11 cellular contexts compared by ENCODE assay signal in the genomic region with DNA sequence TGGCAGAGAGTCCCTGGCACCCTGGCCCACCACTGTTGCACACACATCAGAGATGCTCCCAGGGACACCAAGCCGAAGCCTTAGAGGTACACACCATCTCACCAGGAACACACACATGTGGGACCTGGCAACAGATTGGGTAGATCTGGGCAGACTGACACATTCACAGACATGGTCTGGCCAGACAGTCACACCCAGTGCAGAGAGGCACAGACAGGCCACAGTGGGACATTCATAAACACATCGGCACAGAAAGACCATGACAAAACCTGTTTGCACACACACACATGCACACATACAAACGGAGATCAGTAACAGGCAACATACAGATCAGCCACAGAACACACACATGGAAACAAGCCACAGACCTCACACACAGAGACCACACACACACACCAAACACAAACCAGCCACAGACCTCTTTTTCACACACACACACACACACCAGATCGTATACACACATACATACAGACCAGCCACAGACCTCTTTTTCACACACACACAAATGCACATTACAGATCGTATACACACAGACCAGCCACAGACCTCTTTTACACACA. TPM values are rescaled to one million over a fixed set of nuclear protein-coding genes. Genes with fewer than 3 reads are reported as not detected.
DNase-seq lines count a peak whose midpoint lies in the region; ATAC-seq, FAIRE-seq and TF ChIP-seq lines count a peak whose summit lies in the region.
"Had no signal": no experiment of that assay in that cellular context is flagged by ENCODE, and none has a peak within 500 bp of the region (broad histone marks: within the 10 kb centered on the region; RNA-seq: fewer than 3 reads in every experiment).

No MANE protein-coding gene starts in this region.

- no peaks in the 10 kb centered on the region for H3K79me2 ChIP-seq in smooth muscle cell (ENCODE audit: low read depth)

- FAIRE-seq in GM12892 (lab: Jason Lieb, UNC), result no peak

- no peak overlapping the region for H3K4me3 Mint-ChIP-seq in activated T-helper 1 cell treated with anti-CD3 and anti-CD28 coated beads, Interleukin-12 subunit alpha, Interleukin-12 subunit beta, Interleukin-2, Interleukin-4 antibody, amounts not matched to agents 30 ng/mL and 10 ng/mL and 1 ng/mL, durations not matched to agents 14 hours and 24 hours and 36 hours

- no peaks in the 10 kb centered on the region for H3K27me3 Mint-ChIP-seq in activated T-helper 1 cell treated with anti-CD3 and anti-CD28 coated beads, Interleukin-12 subunit alpha, Interleukin-12 subunit beta, Interleukin-2, Interleukin-4 antibody, amounts not matched to agents 30 ng/mL and 10 ng/mL and 1 ng/mL, durations not matched to agents 14 hours and 24 hours and 36 hours (ENCODE audit: insufficient read depth)

- WGBS in esophagus squamous epithelium, 2 donors, result 36 to 49% methylated on average over 5 of the region's 5 CpGs
- WGBS in smooth muscle cell (ENCODE audit: low lambda C conversion rate), result 37% methylated on average over 5 of the region's 5 CpGs

- peaks cover 44% of the 10 kb centered on the region for H3F3A ChIP-seq in smooth muscle cell (ENCODE audit: low read depth)

- H3K36me3 ChIP-seq in RWPE2 (ENCODE audit: low read depth) (no peaks in the 10 kb centered on the region), esophagus squamous epithelium (no peaks in the 10 kb centered on the region), smooth muscle cell (ENCODE audit: low read depth) (no peaks in the 10 kb centered on the region)
- H3K36me3 ChIP-seq: SJCRH30 had no signal

- no peaks in the 10 kb centered on the region for H4K20me1 ChIP-seq in smooth muscle cell (ENCODE audit: low read depth)

- peak; percentile 63 for DNase-seq in GM12865 (ENCODE audit: low read depth)
- DNase-seq in RWPE2 (ENCODE audit: low spot score), result no peak
- DNase-seq in esophagus squamous epithelium (lab: John Stamatoyannopoulos, UW), result no peak
- DNase-seq in smooth muscle cell (lab: John Stamatoyannopoulos, UW; ENCODE audit: unreplicated experiment), result no peak
- no peak for DNase-seq in NCI-H2171 treated with DMSO at 0.1 percent for 48 hours (lab: John Stamatoyannopoulos, UW)
- no peak for DNase-seq in GM12892 (ENCODE audit: insufficient read length)
- no peak for DNase-seq in NCI-H1436 treated with DMSO at 0.1 percent for 48 hours (lab: John Stamatoyannopoulos, UW)
- no peak for DNase-seq in activated T-helper 1 cell treated with anti-CD3 and anti-CD28 coated beads, Interleukin-12 subunit alpha, Interleukin-12 subunit beta, Interleukin-2, Interleukin-4 antibody, amounts not matched to agents 30 ng/mL and 10 ng/mL and 1 ng/mL, durations not matched to agents 14 hours and 24 hours and 36 hours (ENCODE audit: low spot score)

- H3K4me1 ChIP-seq in RWPE2 (ENCODE audit: insufficient read depth, poor library complexity, severe bottlenecking) (peaks cover 52% of the 10 kb centered on the region), esophagus squamous epithelium (peaks cover 74 to 89% (median 79%) of the 10 kb centered on the region in 3 donors), smooth muscle cell (ENCODE audit: low read depth) (peaks cover 29% of the 10 kb centered on the region)

- H3K9me3 Mint-ChIP-seq in activated T-helper 1 cell treated with anti-CD3 and anti-CD28 coated beads, Interleukin-12 subunit alpha, Interleukin-12 subunit beta, Interleukin-2, Interleukin-4 antibody, amounts not matched to agents 30 ng/mL and 10 ng/mL and 1 ng/mL, durations not matched to agents 14 hours and 24 hours and 36 hours, result no peaks in the 10 kb centered on the region

- H3K27ac Mint-ChIP-seq in activated T-helper 1 cell treated with anti-CD3 and anti-CD28 coated beads, Interleukin-12 subunit alpha, Interleukin-12 subunit beta, Interleukin-2, Interleukin-4 antibody, amounts not matched to agents 30 ng/mL and 10 ng/mL and 1 ng/mL, durations not matched to agents 14 hours and 24 hours and 36 hours, result no peak overlapping the region

- peak overlapping the region; percentile 99 for H3K27ac ChIP-seq in RWPE2 (ENCODE audit: poor library complexity, severe bottlenecking)
- peak overlapping the region; percentile 99 for H3K27ac ChIP-seq in esophagus squamous epithelium
- H3K27ac ChIP-seq in smooth muscle cell (ENCODE audit: low read depth), result peak overlapping the region; percentile 96

- H3K27me3 ChIP-seq in RWPE2 (ENCODE audit: insufficient read depth, poor library complexity, severe bottlenecking) (no peaks in the 10 kb centered on the region), esophagus squamous epithelium (no peaks in the 10 kb centered on the region), smooth muscle cell (ENCODE audit: low read depth) (no peaks in the 10 kb centered on the region)
- H3K27me3 ChIP-seq: SJCRH30 had no signal

- H3K4me1 Mint-ChIP-seq in activated T-helper 1 cell treated with anti-CD3 and anti-CD28 coated beads, Interleukin-12 subunit alpha, Interleukin-12 subunit beta, Interleukin-2, Interleukin-4 antibody, amounts not matched to agents 30 ng/mL and 10 ng/mL and 1 ng/mL, durations not matched to agents 14 hours and 24 hours and 36 hours (ENCODE audit: low read depth), result peaks cover 26% of the 10 kb centered on the region

- TF ChIP-seq CTCF in GM12865 (IDR thresholded peaks at IDR 0.05; ENCODE audit: insufficient read depth, low read depth, low read length, missing control alignments) (no peak), RWPE2 (IDR thresholded peaks at IDR 0.05; ENCODE audit: poor library complexity, severe bottlenecking) (no peak), esophagus squamous epithelium (IDR thresholded peaks at IDR 0.05) (no peak), smooth muscle cell (IDR thresholded peaks at IDR 0.05; ENCODE audit: borderline replicate concordance, insufficient read depth, poor library complexity, severe bottlenecking) (no peak)

- H3K9ac ChIP-seq in smooth muscle cell (ENCODE audit: low read depth), result peak overlapping the region; percentile 91

- H3K36me3 Mint-ChIP-seq in activated T-helper 1 cell treated with anti-CD3 and anti-CD28 coated beads, Interleukin-12 subunit alpha, Interleukin-12 subunit beta, Interleukin-2, Interleukin-4 antibody, amounts not matched to agents 30 ng/mL and 10 ng/mL and 1 ng/mL, durations not matched to agents 14 hours and 24 hours and 36 hours (ENCODE audit: low read depth), result no peaks in the 10 kb centered on the region

- TF ChIP-seq POLR2A in esophagus squamous epithelium (IDR thresholded peaks at IDR 0.05) (no peak), GM12892 (IDR thresholded peaks at IDR 0.05; ENCODE audit: low read depth, low read length) (no peak)

- peak overlapping the region; percentile 92 for H3K4me2 ChIP-seq in smooth muscle cell

- H2AFZ ChIP-seq in smooth muscle cell (ENCODE audit: low read depth), result no peak overlapping the region

- no peak overlapping the region for H3K4me3 ChIP-seq in GM12865 (ENCODE audit: low read depth, low read length)
- no peak overlapping the region for H3K4me3 ChIP-seq in RWPE2 (ENCODE audit: severe bottlenecking)
- peak overlapping the region in 2 of 4 donors; percentile 22 to 58 for H3K4me3 ChIP-seq in esophagus squamous epithelium
- H3K4me3 ChIP-seq in smooth muscle cell, result no peak overlapping the region
- H3K4me3 ChIP-seq: SJCRH30 had no signal

- intact Hi-C loops in esophagus squamous epithelium (cut with DNase I), result no loop called here
- intact Hi-C loops in activated T-helper 1 cell treated with anti-CD3 and anti-CD28 coated beads, Interleukin-12 subunit alpha, Interleukin-12 subunit beta, Interleukin-2, Interleukin-4 antibody, amounts not matched to agents 30 ng/mL and 10 ng/mL and 1 ng/mL, durations not matched to agents 14 hours and 24 hours and 36 hours (cut with micrococcal nuclease), result no loop called here

- ATAC-seq in RWPE2 (ENCODE audit: low read depth), result no peak

- H3K9me3 ChIP-seq in RWPE2 (ENCODE audit: severe bottlenecking), result no peaks in the 10 kb centered on the region
- H3K9me3 ChIP-seq in esophagus squamous epithelium, result no peaks in the 10 kb centered on the region
- no peaks in the 10 kb centered on the region for H3K9me3 ChIP-seq in smooth muscle cell (replicated peaks; ENCODE audit: low read depth)
- H3K9me3 ChIP-seq: SJCRH30 had no signal

RNA-seq across cellular contexts. Expression of a gene that starts 6.3 kb away (rescaled TPM):
- 100 to 1,000 TPM; 260 to 945 (median 388) TPM for total RNA-seq in esophagus squamous epithelium
- 687 and 756 TPM in 2 replicates for total RNA-seq in smooth muscle cell
- 1,281 and 1,575 TPM in 2 replicates for polyA plus RNA-seq in smooth muscle cell
- polyA plus RNA-seq in GM12892 (2012; ENCODE audit: missing spikeins), result 11.9 TPM
- 311 and 312 TPM in 2 replicates for total RNA-seq in activated T-helper 1 cell treated with anti-CD3 and anti-CD28 coated beads, Interleukin-12 subunit alpha, Interleukin-12 subunit beta, Interleukin-2, Interleukin-4 antibody, amounts not matched to agents 30 ng/mL and 10 ng/mL and 1 ng/mL, durations not matched to agents 14 hours and 24 hours and 36 hours

RNA-seq across cellular contexts. Expression of a gene that starts 9.6 kb away (rescaled TPM):
- total RNA-seq in esophagus squamous epithelium, result 10 to 100 TPM; 41.4 to 76.5 (median 61.6) TPM
- total RNA-seq in smooth muscle cell, result 16.7 and 20.5 TPM in 2 replicates
- 14.6 and 48.3 TPM in 2 replicates for polyA plus RNA-seq in smooth muscle cell
- polyA plus RNA-seq in GM12892 (2012; ENCODE audit: missing spikeins), result 10.7 TPM
- 13.3 and 15.7 TPM in 2 replicates for total RNA-seq in activated T-helper 1 cell treated with anti-CD3 and anti-CD28 coated beads, Interleukin-12 subunit alpha, Interleukin-12 subunit beta, Interleukin-2, Interleukin-4 antibody, amounts not matched to agents 30 ng/mL and 10 ng/mL and 1 ng/mL, durations not matched to agents 14 hours and 24 hours and 36 hours

RNA-seq across cellular contexts. Expression of a gene that starts 16.6 kb away (rescaled TPM):
- total RNA-seq in esophagus squamous epithelium (100 to 1,000 TPM; 211 to 436 (median 345) TPM), smooth muscle cell (351 and 400 TPM in 2 replicates)
- polyA plus RNA-seq in smooth muscle cell, result 371 and 391 TPM in 2 replicates
- polyA plus RNA-seq in GM12892 (2012; ENCODE audit: missing spikeins), result 219 TPM
- total RNA-seq in activated T-helper 1 cell treated with anti-CD3 and anti-CD28 coated beads, Interleukin-12 subunit alpha, Interleukin-12 subunit beta, Interleukin-2, Interleukin-4 antibody, amounts not matched to agents 30 ng/mL and 10 ng/mL and 1 ng/mL, durations not matched to agents 14 hours and 24 hours and 36 hours, result 277 and 280 TPM in 2 replicates

RNA-seq across cellular contexts. Expression of a gene that starts 16.9 kb away (rescaled TPM):
- not detected for total RNA-seq in esophagus squamous epithelium
- not detected in 2 replicates for total RNA-seq in smooth muscle cell
- 8.0 and 10.1 TPM in 2 replicates for polyA plus RNA-seq in smooth muscle cell
- 16.1 TPM for polyA plus RNA-seq in GM12892 (2012; ENCODE audit: missing spikeins)
- total RNA-seq in activated T-helper 1 cell treated with anti-CD3 and anti-CD28 coated beads, Interleukin-12 subunit alpha, Interleukin-12 subunit beta, Interleukin-2, Interleukin-4 antibody, amounts not matched to agents 30 ng/mL and 10 ng/mL and 1 ng/mL, durations not matched to agents 14 hours and 24 hours and 36 hours, result 28.0 and 28.1 TPM in 2 replicates
- total RNA-seq: dermis microvascular lymphatic vessel endothelial cell, omental fat pad, SJCRH30 had no signal

RNA-seq across cellular contexts. Expression of a gene that starts 21.4 kb away (rescaled TPM):
- 10 to 100 TPM in 3 of 4 donors, 1 to 10 TPM in 1; 7.1 to 19.2 (median 14.9) TPM for total RNA-seq in esophagus squamous epithelium
- 8.7 and 15.7 TPM in 2 replicates for total RNA-seq in smooth muscle cell
- polyA plus RNA-seq in smooth muscle cell, result 34.8 and 34.9 TPM in 2 replicates
- 33.0 TPM for polyA plus RNA-seq in GM12892 (2012; ENCODE audit: missing spikeins)
- total RNA-seq in activated T-helper 1 cell treated with anti-CD3 and anti-CD28 coated beads, Interleukin-12 subunit alpha, Interleukin-12 subunit beta, Interleukin-2, Interleukin-4 antibody, amounts not matched to agents 30 ng/mL and 10 ng/mL and 1 ng/mL, durations not matched to agents 14 hours and 24 hours and 36 hours, result 36.1 and 37.5 TPM in 2 replicates
